Comparison of ENCODE assay signal across 16 cellular contexts in genomic region chr5:7642029-7642428, GRCh38.
"Had no signal": no experiment of that assay in that cellular context is flagged by ENCODE, and none has a peak within 500 bp of the region (broad histone marks: within the 10 kb centered on the region; RNA-seq: fewer than 3 reads in every experiment).

No MANE protein-coding gene starts in this region.

- H3K27ac ChIP-seq: cardiac muscle cell, dorsolateral prefrontal cortex, thyroid gland had no signal

- H3K4me3 ChIP-seq: cardiac muscle cell, dorsolateral prefrontal cortex, mucosa of descending colon, thyroid gland had no signal

- H3K4me1 ChIP-seq: thyroid gland had no signal

- ATAC-seq: activated CD4-positive, alpha-beta T cell treated with anti-CD3 and anti-CD28 coated beads for 36 hours; mucosa of descending colon; WTC11 had no signal

- H3K36me3 ChIP-seq: cardiac muscle cell, thyroid gland had no signal

- DNase-seq: activated CD4-positive, alpha-beta T cell treated with anti-CD3 and anti-CD28 coated beads for 36 hours; activated CD4-positive, alpha-beta T cell treated with anti-CD3 and anti-CD28 coated beads, Interleukin-2, amount 50 U/mL, for 48 hours; activated naive CD8-positive, alpha-beta T cell treated with anti-CD3 and anti-CD28 coated beads, Interleukin-2, amount 10 ng/mL, durations not matched to agents 7 days and 5 days; activated T-cell treated with anti-CD3 and anti-CD28 coated beads for 4 hours; anterior cingulate cortex; dorsolateral prefrontal cortex; endodermal cell; mesenchymal stem cell; mucosa of descending colon; naive B cell; stimulated activated CD4-positive, alpha-beta T cell treated with anti-CD3 and anti-CD28 coated beads, Interleukin-12 subunit alpha, Interleukin-12 subunit beta, amount 100 ng/mL, for 4 hours; stimulated activated CD4-positive, alpha-beta T cell treated with anti-CD3 and anti-CD28 coated beads, Interleukin-1b, Interleukin-23, amount 100 ng/mL, for 48 hours; stimulated activated naive CD4-positive, alpha-beta T cell treated with Interleukin-2 at 50 U/mL for 16 hours; thyroid gland had no signal

- H3K9me3 ChIP-seq: mucosa of descending colon, thyroid gland had no signal

- H3K27me3 ChIP-seq: cardiac muscle cell, dorsolateral prefrontal cortex, thyroid gland had no signal
